32 cellular contexts compared by ENCODE assay signal in genomic region chr14:53603994-53604393, GRCh38.
"Had no signal": no experiment of that assay in that cellular context is flagged by ENCODE, and none has a peak within 500 bp of the region (broad histone marks: within the 10 kb centered on the region; RNA-seq: fewer than 3 reads in every experiment).

No MANE protein-coding gene starts in this region.

- H3K36me3 ChIP-seq: left ventricle myocardium inferior, pancreas, prostate gland, sigmoid colon, vagina had no signal

- H3K4me3 Mint-ChIP-seq: activated naive CD8-positive, alpha-beta T cell; naive thymus-derived CD4-positive, alpha-beta T cell; stimulated activated effector memory CD8-positive, alpha-beta T cell treated with anti-CD3 and anti-CD28 coated beads, Interleukin-12 subunit alpha, Interleukin-12 subunit beta, amount 100 ng/mL, for 72 hours; stimulated activated naive CD8-positive, alpha-beta T cell treated with anti-CD3 and anti-CD28 coated beads, Interleukin-15, amount 100 ng/mL, for 72 hours; type B pancreatic cell had no signal

- H3K27me3 Mint-ChIP-seq: activated naive CD8-positive, alpha-beta T cell; stimulated activated naive CD8-positive, alpha-beta T cell treated with anti-CD3 and anti-CD28 coated beads, Interleukin-15, amount 100 ng/mL, for 72 hours had no signal

- H3K27ac ChIP-seq: epithelial cell of prostate, left ventricle myocardium inferior, pancreas, prostate gland, sigmoid colon, vagina, VCaP had no signal

- H3K4me1 ChIP-seq: left ventricle myocardium inferior, pancreas, prostate gland, sigmoid colon, vagina had no signal

- FAIRE-seq: bronchial epithelial cell, colon, endometrium, frontal cortex, pancreas, small intestine, TTC549 had no signal

- H3K4me1 Mint-ChIP-seq: naive thymus-derived CD4-positive, alpha-beta T cell; stimulated activated effector memory CD8-positive, alpha-beta T cell treated with anti-CD3 and anti-CD28 coated beads, Interleukin-12 subunit alpha, Interleukin-12 subunit beta, amount 100 ng/mL, for 72 hours; stimulated activated naive CD8-positive, alpha-beta T cell treated with anti-CD3 and anti-CD28 coated beads, Interleukin-15, amount 100 ng/mL, for 72 hours had no signal

- ATAC-seq: activated CD4-positive, CD25-positive, alpha-beta regulatory T cell treated with anti-CD3 and anti-CD28 coated beads, Interleukin-2, amount 50 U/mL, for 24 hours; naive thymus-derived CD4-positive, alpha-beta T cell; pancreas; stimulated activated effector memory CD8-positive, alpha-beta T cell treated with anti-CD3 and anti-CD28 coated beads, Interleukin-12 subunit alpha, Interleukin-12 subunit beta, amount 100 ng/mL, for 72 hours; stimulated activated naive CD8-positive, alpha-beta T cell treated with anti-CD3 and anti-CD28 coated beads, Interleukin-15, amount 100 ng/mL, for 72 hours had no signal

- H3K36me3 Mint-ChIP-seq: activated naive CD8-positive, alpha-beta T cell; naive thymus-derived CD4-positive, alpha-beta T cell; stimulated activated effector memory CD8-positive, alpha-beta T cell treated with anti-CD3 and anti-CD28 coated beads, Interleukin-12 subunit alpha, Interleukin-12 subunit beta, amount 100 ng/mL, for 72 hours; type B pancreatic cell had no signal

- H3K9me3 ChIP-seq: left ventricle myocardium inferior, pancreas, prostate gland, sigmoid colon, vagina had no signal

- H3K27me3 ChIP-seq: pancreas, sigmoid colon, vagina had no signal

- H3K27ac Mint-ChIP-seq: activated naive CD8-positive, alpha-beta T cell; naive thymus-derived CD4-positive, alpha-beta T cell; stimulated activated effector memory CD8-positive, alpha-beta T cell treated with anti-CD3 and anti-CD28 coated beads, Interleukin-12 subunit alpha, Interleukin-12 subunit beta, amount 100 ng/mL, for 72 hours; stimulated activated naive CD8-positive, alpha-beta T cell treated with anti-CD3 and anti-CD28 coated beads, Interleukin-15, amount 100 ng/mL, for 72 hours; type B pancreatic cell had no signal

- DNase-seq: activated CD4-positive, alpha-beta T cell treated with anti-CD3 and anti-CD28 coated beads for 48 hours; activated CD4-positive, alpha-beta T cell treated with anti-CD3 and anti-CD28 coated beads, Interleukin-2, amount 50 U/mL, for 48 hours; activated CD8-positive, alpha-beta memory T cell treated with anti-CD3 and anti-CD28 coated beads for 24 hours; activated effector memory CD4-positive, alpha-beta T cell treated with Interleukin-2 at 50 U/mL for 16 hours; activated naive CD4-positive, alpha-beta T cell treated with Interleukin-2 at 50 U/mL for 16 hours; anterior cingulate cortex; dermis blood vessel endothelial cell; effector CD4-positive, alpha-beta T cell; islet precursor cell; left ventricle myocardium inferior; midbrain; naive thymus-derived CD4-positive, alpha-beta T cell; pancreas; sigmoid colon; small intestine; stimulated activated CD4-positive, alpha-beta T cell treated with anti-CD3 and anti-CD28 coated beads, Interleukin-4, amount 100 ng/mL, for 24 hours; stimulated activated naive CD8-positive, alpha-beta T cell treated with anti-CD3 and anti-CD28 coated beads, Interleukin-15, amount 100 ng/mL, for 72 hours; substantia nigra had no signal

- H3K4me3 ChIP-seq: left ventricle myocardium inferior, lung, pancreas, prostate gland, sigmoid colon, vagina had no signal
